Comparison of ENCODE assay signal across 17 cellular contexts in the genomic region with DNA sequence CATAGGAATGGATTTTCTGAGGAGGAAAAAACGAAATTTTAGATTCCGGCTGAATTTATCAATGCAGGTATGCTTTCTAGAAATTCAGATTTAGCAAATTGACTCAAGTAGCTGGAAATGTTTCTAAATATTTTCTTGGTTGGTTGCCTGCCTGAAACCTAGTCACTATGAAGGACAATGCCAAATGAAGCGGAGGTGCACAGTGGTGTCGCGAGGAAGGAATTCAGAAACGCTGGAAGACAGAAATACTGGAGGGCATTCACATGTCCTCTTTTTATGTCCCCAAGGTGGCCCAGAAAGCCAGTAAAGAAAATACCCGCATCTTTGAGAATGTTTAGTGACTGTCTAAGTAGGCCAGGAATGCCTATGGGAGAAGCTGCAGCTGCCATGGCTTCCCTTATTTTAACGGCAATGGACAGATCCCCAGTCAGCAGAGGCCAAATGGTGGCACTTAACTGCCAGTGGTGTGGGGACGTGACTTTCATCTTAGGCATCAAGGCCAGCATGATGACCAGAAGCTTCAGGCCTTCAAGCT. TPM values are rescaled to one million over a fixed set of nuclear protein-coding genes. Genes with fewer than 3 reads are reported as not detected.
DNase-seq lines count a peak whose midpoint lies in the region; ATAC-seq and TF ChIP-seq lines count a peak whose summit lies in the region.
"Had no signal": no experiment of that assay in that cellular context is flagged by ENCODE, and none has a peak within 500 bp of the region (broad histone marks: within the 10 kb centered on the region; RNA-seq: fewer than 3 reads in every experiment).

No MANE protein-coding gene starts in this region.

- TF ChIP-seq CTCF in psoas muscle (IDR thresholded peaks at IDR 0.05) (no peak), left lung (IDR thresholded peaks at IDR 0.05) (no peak)

- ATAC-seq in psoas muscle (no peak), GM19463 (IDR thresholded peaks at IDR 0.05; ENCODE audit: unreplicated experiment) (no peak), left lung (no peak)
- ATAC-seq: GM12878, GM23338, HCT116 had no signal

- peaks cover 37% of the 10 kb centered on the region for H3K4me1 ChIP-seq in psoas muscle
- H3K4me1 ChIP-seq in skeletal muscle tissue (ENCODE audit: control insufficient read depth in 3 of 3, insufficient read depth in 3 of 3, low read length in 3 of 3): peaks cover 24 to 31% (median 29%) of the 10 kb centered on the region in 3 donors
- no peaks in the 10 kb centered on the region for H3K4me1 ChIP-seq in left lung

- no peak overlapping the region for H3K4me3 ChIP-seq in psoas muscle
- peak overlapping the region in 1 of 3 donors; percentile 15 for H3K4me3 ChIP-seq in skeletal muscle tissue (ENCODE audit: low read length in 3 of 3)
- H3K4me3 ChIP-seq in left lung: no peak overlapping the region
- H3K4me3 ChIP-seq: GM12878, GM23338 had no signal

- WGBS in psoas muscle, 3 donors: 38 to 60% (median 42%) methylated on average over 9 of the region's 9 CpGs

- no peaks in the 10 kb centered on the region for H3K9me3 ChIP-seq in psoas muscle
- H3K9me3 ChIP-seq in skeletal muscle tissue (ENCODE audit: control insufficient read depth in 3 of 3, low read length in 3 of 3): no peaks in the 10 kb centered on the region
- no peaks in the 10 kb centered on the region for H3K9me3 ChIP-seq in left lung

- H3K27me3 ChIP-seq in psoas muscle (ENCODE audit: insufficient read depth in 3 of 3, low read length in 2 of 3) (no peaks in the 10 kb centered on the region), skeletal muscle tissue (ENCODE audit: control insufficient read depth in 3 of 3, insufficient read depth in 3 of 3, low read length in 3 of 3) (no peaks in the 10 kb centered on the region), left lung (no peaks in the 10 kb centered on the region)

- no peak overlapping the region for H3K9ac ChIP-seq in skeletal muscle tissue (ENCODE audit: low read depth in 1 of 3, low read length in 3 of 3)

- intact Hi-C loops in psoas muscle (cut with DNase I) (loop anchor here in 1 of 2 donors (5.0 kb wide), 1 partner anchor 49 kb away; no protein-coding TSS in a partner anchor), left lung (cut with DNase I) (no loop called here)

- H3K36me3 ChIP-seq in psoas muscle (ENCODE audit: insufficient read depth in 1 of 2, low read depth in 1 of 2) (no peaks in the 10 kb centered on the region), skeletal muscle tissue (ENCODE audit: control insufficient read depth in 3 of 3, insufficient read depth in 3 of 3, low read length in 3 of 3) (no peaks in the 10 kb centered on the region), left lung (no peaks in the 10 kb centered on the region)

- DNase-seq in left kidney (ENCODE audit: low read depth, low spot score) (peak; percentile 18), psoas muscle (no peak), left lung (no peak), NCI-H526 treated with DMSO at 0.1 percent for 48 hours (lab: John Stamatoyannopoulos, UW) (no peak)
- DNase-seq: C1 segment of cervical spinal cord; Calu3; CD4-positive, alpha-beta memory T cell; COR-L47; DMS53; EL; GDM1; H9 had no signal

- H3K27ac ChIP-seq in psoas muscle: peak overlapping the region; percentile 39
- peak overlapping the region; percentile 39 for H3K27ac ChIP-seq in skeletal muscle tissue (ENCODE audit: low read depth, low read length)
- H3K27ac ChIP-seq in left lung: no peak overlapping the region

RNA-seq across cellular contexts. Expression of a gene that starts 15.8 kb away (rescaled TPM):
- total RNA-seq in psoas muscle (10 to 100 TPM in 1 of 4 donors, 1 to 10 TPM in 3; 1.7 to 12.7 (median 4.0) TPM), skeletal muscle tissue (4.7 TPM), left lung (1 to 10 TPM; 2.4 to 9.2 TPM)
- polyA plus RNA-seq in psoas muscle: under 1 TPM; 0.59 to 0.88 (median 0.72) TPM

RNA-seq across cellular contexts. Expression of a gene that starts 54.3 kb away (rescaled TPM):
- total RNA-seq in psoas muscle (1 to 10 TPM; 4.6 to 8.2 (median 7.1) TPM), skeletal muscle tissue (8.4 TPM), left lung (1 to 10 TPM; 4.9 to 5.0 TPM)
- 1 to 10 TPM; 3.3 to 7.6 (median 4.2) TPM for polyA plus RNA-seq in psoas muscle

Comparison
In these comparisons a context has a peak if more than half of its experiments do, and no peak if none do; other contexts are left out.
1. H3K27ac ChIP-seq: peak in psoas muscle (single experiment) and skeletal muscle tissue (single experiment); none in left lung (0 of 2).